Comparison of ENCODE assay signal across 25 cellular contexts in the genomic region with DNA sequence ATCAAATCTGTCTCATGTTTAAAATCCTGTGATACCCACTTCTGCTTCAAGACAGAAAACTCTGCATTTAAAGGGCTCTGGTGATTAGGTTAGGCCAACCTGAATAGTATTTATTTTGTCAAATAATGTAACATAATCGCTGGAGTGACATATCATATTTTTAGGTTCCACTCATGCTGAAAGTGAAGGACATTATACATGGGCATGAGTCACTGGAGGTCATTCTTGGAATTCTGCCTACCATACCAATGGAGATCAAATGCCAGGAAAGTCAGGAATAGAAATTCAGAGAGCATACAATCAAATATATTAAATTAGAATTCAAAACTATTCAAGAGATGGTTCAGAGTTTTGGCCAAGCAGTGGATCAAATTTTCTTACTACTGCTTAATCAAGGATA.
"Had no signal": no experiment of that assay in that cellular context is flagged by ENCODE, and none has a peak within 500 bp of the region (broad histone marks: within the 10 kb centered on the region; RNA-seq: fewer than 3 reads in every experiment).

No MANE protein-coding gene starts in this region.

- H3K4me3 Mint-ChIP-seq: activated naive CD4-positive, alpha-beta T cell treated with anti-CD3 and anti-CD28 coated beads for 36 hours; activated naive CD8-positive, alpha-beta T cell treated with anti-CD3 and anti-CD28 coated beads for 36 hours; brain; effector memory CD8-positive, alpha-beta T cell; natural killer cell treated with Interleukin-12 subunit alpha and Interleukin-12 subunit beta and Interleukin-15 and Interleukin-18, amount 100 ng/mL, for 72 hours had no signal

- H3K27me3 ChIP-seq: adrenal gland, heart right ventricle, testis had no signal

- DNase-seq: activated CD4-positive, alpha-beta T cell treated with anti-CD3 and anti-CD28 coated beads for 4 hours; activated CD4-positive, alpha-beta T cell treated with anti-CD3 and anti-CD28 coated beads, Interleukin-2, amount 50 U/mL, for 4 hours; activated effector memory CD4-positive, alpha-beta T cell treated with Interleukin-2 at 50 U/mL for 16 hours; activated naive CD4-positive, alpha-beta T cell treated with anti-CD3 and anti-CD28 coated beads for 36 hours; activated naive CD8-positive, alpha-beta T cell treated with anti-CD3 and anti-CD28 coated beads for 36 hours; aorta; caudate nucleus; cortex of kidney; effector memory CD8-positive, alpha-beta T cell; heart right ventricle; islet precursor cell; left cardiac atrium; left ventricle myocardium superior; mucosa of descending colon; posterior cingulate gyrus; retina; stimulated activated CD4-positive, alpha-beta T cell treated with anti-CD3 and anti-CD28 coated beads, Interleukin-2, amount 100 ng/mL, for 48 hours; stimulated activated naive CD4-positive, alpha-beta T cell treated with Interleukin-2 at 50 U/mL for 16 hours; testis; trophoblast cell had no signal

- H3K9me3 ChIP-seq: adrenal gland, heart right ventricle, mucosa of descending colon, testis had no signal

- H3K4me3 ChIP-seq: adrenal gland, heart right ventricle, mucosa of descending colon, testis had no signal

- H3K9me3 Mint-ChIP-seq: activated naive CD4-positive, alpha-beta T cell treated with anti-CD3 and anti-CD28 coated beads for 36 hours; activated naive CD8-positive, alpha-beta T cell treated with anti-CD3 and anti-CD28 coated beads for 36 hours; brain; effector memory CD8-positive, alpha-beta T cell; natural killer cell treated with Interleukin-12 subunit alpha and Interleukin-12 subunit beta and Interleukin-15 and Interleukin-18, amount 100 ng/mL, for 72 hours had no signal

- ATAC-seq: effector memory CD8-positive, alpha-beta T cell; heart right ventricle; left cardiac atrium; left ventricle myocardium superior; mucosa of descending colon; natural killer cell treated with Interleukin-12 subunit alpha and Interleukin-12 subunit beta and Interleukin-15 and Interleukin-18, amount 100 ng/mL, for 72 hours had no signal

- H3K4me1 ChIP-seq: testis had no signal

- FAIRE-seq: TTC549, urothelium cell line had no signal

- H3K36me3 Mint-ChIP-seq: activated naive CD8-positive, alpha-beta T cell treated with anti-CD3 and anti-CD28 coated beads for 36 hours; natural killer cell treated with Interleukin-12 subunit alpha and Interleukin-12 subunit beta and Interleukin-15 and Interleukin-18, amount 100 ng/mL, for 72 hours had no signal

- H3K27ac Mint-ChIP-seq: activated naive CD4-positive, alpha-beta T cell treated with anti-CD3 and anti-CD28 coated beads for 36 hours; activated naive CD8-positive, alpha-beta T cell treated with anti-CD3 and anti-CD28 coated beads for 36 hours; brain; effector memory CD8-positive, alpha-beta T cell; natural killer cell treated with Interleukin-12 subunit alpha and Interleukin-12 subunit beta and Interleukin-15 and Interleukin-18, amount 100 ng/mL, for 72 hours had no signal

- H3K27me3 Mint-ChIP-seq: brain had no signal

- H3K27ac ChIP-seq: adrenal gland, heart right ventricle, testis had no signal

- H3K36me3 ChIP-seq: adrenal gland, heart right ventricle had no signal

- H3K4me1 Mint-ChIP-seq: brain had no signal
